In genomic region chr2:14678754-14679153, GRCh38 we compare ENCODE assay signal across 18 cellular contexts. TPM values are rescaled to one million over a fixed set of nuclear protein-coding genes. Genes with fewer than 3 reads are reported as not detected.
"Had no signal": no experiment of that assay in that cellular context is flagged by ENCODE, and none has a peak within 500 bp of the region (broad histone marks: within the 10 kb centered on the region; RNA-seq: fewer than 3 reads in every experiment).

No MANE protein-coding gene starts in this region.

- ATAC-seq: activated CD8-positive, alpha-beta memory T cell treated with anti-CD3 and anti-CD28 coated beads, Interleukin-2, amount 10 ng/mL, durations not matched to agents 7 days and 5 days; activated naive CD4-positive, alpha-beta T cell treated with anti-CD3 and anti-CD28 coated beads, Interleukin-2, amount 50 U/mL, for 72 hours; stimulated activated naive CD8-positive, alpha-beta T cell treated with anti-CD3 and anti-CD28 coated beads, Interleukin-15, Interleukin-2, amounts not matched to agents 100 U/mL and 50 U/mL, for 24 hours had no signal

- H3K27me3 Mint-ChIP-seq: activated CD8-positive, alpha-beta memory T cell treated with anti-CD3 and anti-CD28 coated beads, Interleukin-2, amount 10 ng/mL, durations not matched to agents 7 days and 5 days; activated T-cell treated with anti-CD3 and anti-CD28 coated beads, Interleukin-2, amount 50 U/mL, for 24 hours had no signal

- H3K27me3 ChIP-seq: brain microvascular endothelial cell, hepatocyte had no signal

- H3K9me3 Mint-ChIP-seq: activated naive CD4-positive, alpha-beta T cell treated with anti-CD3 and anti-CD28 coated beads, Interleukin-2, amount 50 U/mL, for 72 hours; activated T-cell treated with anti-CD3 and anti-CD28 coated beads, Interleukin-2, amount 50 U/mL, for 24 hours; endodermal cell; neural crest cell had no signal

- H3K4me3 ChIP-seq: hepatocyte, thoracic aorta had no signal

- H3K27ac Mint-ChIP-seq: activated CD8-positive, alpha-beta memory T cell treated with anti-CD3 and anti-CD28 coated beads, Interleukin-2, amount 10 ng/mL, durations not matched to agents 7 days and 5 days; activated naive CD4-positive, alpha-beta T cell treated with anti-CD3 and anti-CD28 coated beads, Interleukin-2, amount 50 U/mL, for 72 hours; activated T-cell treated with anti-CD3 and anti-CD28 coated beads, Interleukin-2, amount 50 U/mL, for 24 hours; endodermal cell had no signal

- H3K4me3 Mint-ChIP-seq: activated CD8-positive, alpha-beta memory T cell treated with anti-CD3 and anti-CD28 coated beads, Interleukin-2, amount 10 ng/mL, durations not matched to agents 7 days and 5 days; activated T-cell treated with anti-CD3 and anti-CD28 coated beads, Interleukin-2, amount 50 U/mL, for 24 hours; endodermal cell; neural crest cell had no signal

- H3K36me3 ChIP-seq: brain microvascular endothelial cell, thoracic aorta had no signal

- DNase-seq: activated CD4-positive, alpha-beta T cell treated with anti-CD3 and anti-CD28 coated beads for 1 hour; activated CD4-positive, alpha-beta T cell treated with anti-CD3 and anti-CD28 coated beads, Interleukin-2, amount 50 U/mL, for 48 hours; activated CD8-positive, alpha-beta memory T cell treated with anti-CD3 and anti-CD28 coated beads, Interleukin-2, amount 10 ng/mL, durations not matched to agents 7 days and 5 days; activated effector memory CD4-positive, alpha-beta T cell treated with Interleukin-2 at 50 U/mL for 16 hours; activated T-cell treated with anti-CD3 and anti-CD28 coated beads, Interleukin-2, amount 50 U/mL, for 24 hours; amygdala; brain microvascular endothelial cell; endodermal cell; kidney glomerular epithelial cell; stimulated activated CD4-positive, alpha-beta T cell treated with anti-CD3 and anti-CD28 coated beads, Interleukin-4, amount 100 ng/mL, for 1 hour; stimulated activated CD8-positive, alpha-beta memory T cell treated with anti-CD3 and anti-CD28 coated beads, Interleukin-4, amount 100 ng/mL, for 48 hours; stimulated activated naive CD8-positive, alpha-beta T cell treated with anti-CD3 and anti-CD28 coated beads, Interleukin-15, Interleukin-2, amounts not matched to agents 100 U/mL and 50 U/mL, for 24 hours; T-helper 9 cell had no signal

- H3K36me3 Mint-ChIP-seq: activated CD8-positive, alpha-beta memory T cell treated with anti-CD3 and anti-CD28 coated beads, Interleukin-2, amount 10 ng/mL, durations not matched to agents 7 days and 5 days; activated naive CD4-positive, alpha-beta T cell treated with anti-CD3 and anti-CD28 coated beads, Interleukin-2, amount 50 U/mL, for 72 hours had no signal

- H3K4me1 Mint-ChIP-seq: activated CD8-positive, alpha-beta memory T cell treated with anti-CD3 and anti-CD28 coated beads, Interleukin-2, amount 10 ng/mL, durations not matched to agents 7 days and 5 days; endodermal cell; neural crest cell had no signal

RNA-seq across cellular contexts. Expression of gene LRATD1, which starts 46.2 kb away (rescaled TPM):
- total RNA-seq: activated CD8-positive, alpha-beta memory T cell treated with anti-CD3 and anti-CD28 coated beads, Interleukin-2, amount 10 ng/mL, durations not matched to agents 7 days and 5 days; activated naive CD4-positive, alpha-beta T cell treated with anti-CD3 and anti-CD28 coated beads, Interleukin-2, amount 50 U/mL, for 72 hours; osteocyte had no signal
